8 cellular contexts compared by ENCODE assay signal in the genomic region with DNA sequence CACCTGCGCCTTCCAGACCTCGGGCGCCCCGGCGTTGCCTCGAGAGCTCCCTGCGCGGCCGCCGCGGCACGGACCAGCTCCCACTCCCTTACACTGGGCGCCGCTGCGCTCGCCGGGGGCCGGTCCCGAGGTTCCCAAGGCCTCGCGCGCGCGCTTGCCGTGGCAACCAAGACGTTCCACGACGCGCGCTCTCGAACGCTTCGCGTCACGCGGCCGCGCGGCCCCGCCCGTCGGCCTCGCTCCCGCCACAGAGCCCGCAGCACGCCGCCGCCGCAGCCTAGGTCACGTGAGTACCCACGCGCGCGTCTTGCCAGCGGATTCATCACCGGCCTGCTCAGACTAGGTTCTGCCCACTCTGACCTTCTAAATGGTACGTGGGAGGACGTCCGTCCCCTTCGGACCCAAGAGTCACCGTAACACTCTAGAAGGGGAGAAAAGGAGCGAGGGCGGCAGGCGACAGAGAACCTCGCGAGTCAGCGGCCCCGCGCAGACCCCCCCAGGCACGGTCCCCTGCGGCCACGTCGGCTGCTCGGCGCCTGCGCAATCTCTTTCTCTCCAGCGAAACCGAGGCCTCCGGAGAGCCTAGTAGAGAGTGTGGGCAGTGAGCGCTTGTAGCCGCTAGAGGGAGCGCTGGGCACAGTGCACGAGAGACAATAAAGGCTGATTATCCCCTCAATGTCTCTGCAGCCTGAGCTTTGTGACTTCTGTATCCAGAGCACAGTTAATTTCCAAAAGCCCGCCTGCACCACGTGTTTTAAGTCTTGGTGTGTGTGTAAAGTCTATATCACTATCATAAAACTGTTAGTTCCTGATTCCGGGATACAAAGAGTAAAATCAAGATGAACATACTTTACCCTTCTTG. TPM values are rescaled to one million over a fixed set of nuclear protein-coding genes. Genes with fewer than 3 reads are reported as not detected.
A peak's percentile ranks its signal among the peaks of the same experiment; 100 is the strongest.
DNase-seq lines count a peak whose midpoint lies in the region; ATAC-seq and TF ChIP-seq lines count a peak whose summit lies in the region.

A gene with protein sequence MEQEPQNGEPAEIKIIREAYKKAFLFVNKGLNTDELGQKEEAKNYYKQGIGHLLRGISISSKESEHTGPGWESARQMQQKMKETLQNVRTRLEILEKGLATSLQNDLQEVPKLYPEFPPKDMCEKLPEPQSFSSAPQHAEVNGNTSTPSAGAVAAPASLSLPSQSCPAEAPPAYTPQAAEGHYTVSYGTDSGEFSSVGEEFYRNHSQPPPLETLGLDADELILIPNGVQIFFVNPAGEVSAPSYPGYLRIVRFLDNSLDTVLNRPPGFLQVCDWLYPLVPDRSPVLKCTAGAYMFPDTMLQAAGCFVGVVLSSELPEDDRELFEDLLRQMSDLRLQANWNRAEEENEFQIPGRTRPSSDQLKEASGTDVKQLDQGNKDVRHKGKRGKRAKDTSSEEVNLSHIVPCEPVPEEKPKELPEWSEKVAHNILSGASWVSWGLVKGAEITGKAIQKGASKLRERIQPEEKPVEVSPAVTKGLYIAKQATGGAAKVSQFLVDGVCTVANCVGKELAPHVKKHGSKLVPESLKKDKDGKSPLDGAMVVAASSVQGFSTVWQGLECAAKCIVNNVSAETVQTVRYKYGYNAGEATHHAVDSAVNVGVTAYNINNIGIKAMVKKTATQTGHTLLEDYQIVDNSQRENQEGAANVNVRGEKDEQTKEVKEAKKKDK (minus strand): TSS at position 173 of the 862 bp plus-strand sequence. CDS start 10,564 bp downstream, outside the sequence.

- H3K4me1 Mint-ChIP-seq in activated CD4-positive, alpha-beta T cell treated with anti-CD3 and anti-CD28 coated beads, Interleukin-2, amount 10 ng/mL, durations not matched to agents 24 days and 14 days, result peaks cover 16% of the 10 kb centered on the region

- H3K36me3 Mint-ChIP-seq in activated CD4-positive, alpha-beta T cell treated with anti-CD3 and anti-CD28 coated beads, Interleukin-2, amount 10 ng/mL, durations not matched to agents 24 days and 14 days (ENCODE audit: low read depth), result peaks cover 4% of the 10 kb centered on the region

- peak within 1 kb of the TSS; percentile 97 to 99 for H3K27ac ChIP-seq in coronary artery

- H3K4me3 ChIP-seq in AG09309 (ENCODE audit: control insufficient read depth, low read depth, low read length) (peak within 1 kb of the TSS; percentile 58), coronary artery (peak within 1 kb of the TSS; percentile 91)

- peak; percentile 93 for ATAC-seq in HG03432 (IDR thresholded peaks at IDR 0.05; ENCODE audit: unreplicated experiment)

- TF ChIP-seq CTCF in AG09309 (IDR thresholded peaks at IDR 0.05; ENCODE audit: control insufficient read depth, insufficient read depth, low read depth, low read length, missing control alignments) (peak; percentile 95), coronary artery (IDR thresholded peaks at IDR 0.05) (peak; percentile 84)

- no peaks in the 10 kb centered on the region for H3K9me3 Mint-ChIP-seq in activated CD4-positive, alpha-beta T cell treated with anti-CD3 and anti-CD28 coated beads, Interleukin-2, amount 10 ng/mL, durations not matched to agents 24 days and 14 days

- intact Hi-C loops in activated CD4-positive, alpha-beta T cell treated with anti-CD3 and anti-CD28 coated beads, Interleukin-2, amount 10 ng/mL, durations not matched to agents 24 days and 14 days (cut with micrococcal nuclease), result loop anchor here (1.0 to 5.0 kb wide), 7 partner anchors 72 to 2001 kb away; partner anchors contain the start of genes ALG5, CCNA1, RFXAP and SUPT20H

- TF ChIP-seq POLR2A in GM19099 (IDR thresholded peaks at IDR 0.05; ENCODE audit: extremely low read depth, insufficient read length, low read depth), result peak; percentile 21

- DNase-seq in AG09309 (ENCODE audit: low read depth), result peak; percentile 67
- DNase-seq in NCI-H524 (lab: John Stamatoyannopoulos, UW), result peak; percentile 81 to 91
- DNase-seq in activated CD4-positive, alpha-beta T cell treated with anti-CD3 and anti-CD28 coated beads, Interleukin-2, amount 10 ng/mL, durations not matched to agents 24 days and 14 days, result peak; percentile 96
- DNase-seq in coronary artery (ENCODE audit: low spot score), result peak; percentile 94
- peak; percentile 93 for DNase-seq in kidney tubule cell (ENCODE audit: low spot score)
- DNase-seq in stimulated activated CD4-positive, alpha-beta T cell treated with anti-CD3 and anti-CD28 coated beads, Interleukin-1b, Interleukin-23, amount 100 ng/mL, for 1 hour (ENCODE audit: low read depth in 2 of 2), result peak; percentile 73 to 74

- peak within 1 kb of the TSS; percentile 92 for H3K4me3 Mint-ChIP-seq in activated CD4-positive, alpha-beta T cell treated with anti-CD3 and anti-CD28 coated beads, Interleukin-2, amount 10 ng/mL, durations not matched to agents 24 days and 14 days

- peak within 1 kb of the TSS; percentile 92 for H3K27ac Mint-ChIP-seq in activated CD4-positive, alpha-beta T cell treated with anti-CD3 and anti-CD28 coated beads, Interleukin-2, amount 10 ng/mL, durations not matched to agents 24 days and 14 days

- H3K27me3 Mint-ChIP-seq in activated CD4-positive, alpha-beta T cell treated with anti-CD3 and anti-CD28 coated beads, Interleukin-2, amount 10 ng/mL, durations not matched to agents 24 days and 14 days, result peaks cover 5% of the 10 kb centered on the region

RNA-seq across cellular contexts. Expression of the gene that starts here (rescaled TPM):
- 25.3 and 31.8 TPM in 2 replicates for total RNA-seq in activated CD4-positive, alpha-beta T cell treated with anti-CD3 and anti-CD28 coated beads, Interleukin-2, amount 10 ng/mL, durations not matched to agents 24 days and 14 days

Comparison
In these comparisons a context has a peak if more than half of its experiments do, and no peak if none do; other contexts are left out.
1. Peak in every context shown above with its lines: DNase-seq, ATAC-seq, H3K4me3 ChIP-seq and H3K27ac ChIP-seq.